Comparison of ENCODE assay signal across 30 cellular contexts in genomic region chr7:136348142-136348541, GRCh38.
"Had no signal": no experiment of that assay in that cellular context is flagged by ENCODE, and none has a peak within 500 bp of the region (broad histone marks: within the 10 kb centered on the region; RNA-seq: fewer than 3 reads in every experiment).

No MANE protein-coding gene starts in this region.

- DNase-seq: activated B cell treated with CpG ODN at 0.5 μM for 24 hours; activated CD4-positive, alpha-beta T cell treated with anti-CD3 and anti-CD28 coated beads for 48 hours; activated CD4-positive, alpha-beta T cell treated with anti-CD3 and anti-CD28 coated beads, Interleukin-2, amount 50 U/mL, for 1 hour; activated CD4-positive, alpha-beta T cell treated with anti-CD3 and anti-CD28 coated beads, Interleukin-2, amount 50 U/mL, for 48 hours; activated CD8-positive, alpha-beta memory T cell treated with anti-CD3 and anti-CD28 coated beads for 24 hours; activated CD8-positive, alpha-beta T cell treated with anti-CD3 and anti-CD28 coated beads for 36 hours; activated effector memory CD4-positive, alpha-beta T cell treated with Interleukin-2 at 50 U/mL for 16 hours; activated gamma-delta T cell treated with Interleukin-2 at 50 U/mL for 16 hours; activated naive CD4-positive, alpha-beta T cell treated with anti-CD3 and anti-CD28 coated beads, Interleukin-2, amount 50 U/mL, for 16 hours; activated naive CD4-positive, alpha-beta T cell treated with Interleukin-2 at 50 U/mL for 16 hours; activated T-cell treated with anti-CD3 and anti-CD28 coated beads, Interleukin-2, amount 50 U/mL, for 4 hours; amniotic stem cell; anterior cingulate cortex; brain microvascular endothelial cell; caudate nucleus; cortex of kidney; dermis blood vessel endothelial cell; effector CD4-positive, alpha-beta T cell; effector memory CD8-positive, alpha-beta T cell; erythroblast; foreskin keratinocyte; gastrocnemius medialis; glutamatergic neuron; T-helper 1 cell; T-helper 17 cell; T1000; WERI-Rb-1 had no signal

- H3K4me3 ChIP-seq: esophagus muscularis mucosa, gastrocnemius medialis had no signal

- H3K4me1 ChIP-seq: esophagus muscularis mucosa, foreskin keratinocyte, gastrocnemius medialis had no signal

- H3K9me3 ChIP-seq: esophagus muscularis mucosa, gastrocnemius medialis had no signal

- H3K27ac ChIP-seq: brain microvascular endothelial cell, esophagus muscularis mucosa, foreskin keratinocyte, gastrocnemius medialis, WERI-Rb-1 had no signal

- ATAC-seq: activated CD4-positive, CD25-positive, alpha-beta regulatory T cell treated with anti-CD3 and anti-CD28 coated beads, Interleukin-2, amount 50 U/mL, for 24 hours; activated CD8-positive, alpha-beta T cell treated with anti-CD3 and anti-CD28 coated beads for 36 hours; activated T-cell treated with anti-CD3 and anti-CD28 coated beads, Interleukin-2, amount 50 U/mL, for 4 hours; activated T-helper 17 cell treated with anti-CD3 and anti-CD28 coated beads, Interleukin-2, amount 50 U/mL, for 72 hours; effector memory CD8-positive, alpha-beta T cell; foreskin keratinocyte; gastrocnemius medialis; T-helper 17 cell had no signal

- H3K27me3 ChIP-seq: brain microvascular endothelial cell, esophagus muscularis mucosa, foreskin keratinocyte, gastrocnemius medialis had no signal

- H3K36me3 ChIP-seq: brain microvascular endothelial cell, esophagus muscularis mucosa, gastrocnemius medialis, WERI-Rb-1 had no signal
